1 cellular context compared by ENCODE assay signal in the genomic region with DNA sequence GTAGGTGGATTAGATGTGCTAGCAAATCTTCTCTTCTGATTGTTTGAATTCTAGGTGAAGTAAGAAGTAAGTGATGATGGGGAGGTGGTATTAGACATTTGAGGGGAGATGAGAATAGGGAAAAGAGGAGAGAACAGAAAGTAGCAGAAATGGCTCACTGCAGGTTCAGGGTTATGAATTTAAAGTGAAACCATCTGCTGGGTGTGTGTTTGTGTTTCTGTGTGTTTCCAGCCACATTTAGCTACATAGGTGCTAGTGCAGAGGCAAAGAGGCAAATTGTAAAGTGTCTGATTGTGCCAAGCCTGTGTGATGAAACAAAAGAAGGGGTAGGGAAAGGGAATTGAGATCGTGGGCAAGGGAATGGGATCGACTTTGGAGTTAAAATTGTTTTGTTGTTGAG.
TF ChIP-seq lines count a peak whose summit lies in the region.

No MANE protein-coding gene starts in this region.

TF ChIP-seq in IMR-90, 13 proteins besides CTCF, POLR2A, EP300 and RAD21 (continued from another document):
- no peak for TF ChIP-seq MAZ (IDR thresholded peaks at IDR 0.05; ENCODE audit: borderline replicate concordance, low read depth, low read length)
- TF ChIP-seq, protein P1, sequence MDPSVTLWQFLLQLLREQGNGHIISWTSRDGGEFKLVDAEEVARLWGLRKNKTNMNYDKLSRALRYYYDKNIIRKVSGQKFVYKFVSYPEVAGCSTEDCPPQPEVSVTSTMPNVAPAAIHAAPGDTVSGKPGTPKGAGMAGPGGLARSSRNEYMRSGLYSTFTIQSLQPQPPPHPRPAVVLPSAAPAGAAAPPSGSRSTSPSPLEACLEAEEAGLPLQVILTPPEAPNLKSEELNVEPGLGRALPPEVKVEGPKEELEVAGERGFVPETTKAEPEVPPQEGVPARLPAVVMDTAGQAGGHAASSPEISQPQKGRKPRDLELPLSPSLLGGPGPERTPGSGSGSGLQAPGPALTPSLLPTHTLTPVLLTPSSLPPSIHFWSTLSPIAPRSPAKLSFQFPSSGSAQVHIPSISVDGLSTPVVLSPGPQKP (IDR thresholded peaks at IDR 0.05; ENCODE audit: borderline replicate concordance, low read depth, low read length) = no peak
- TF ChIP-seq SMC3 (IDR thresholded peaks at IDR 0.05; ENCODE audit: low read depth, low read length) = no peak
- TF ChIP-seq MAFK (IDR thresholded peaks at IDR 0.05; ENCODE audit: low read depth, low read length) = no peak
- TF ChIP-seq RCOR1 (IDR thresholded peaks at IDR 0.05; ENCODE audit: insufficient replicate concordance, low read length) = no peak
- no peak for TF ChIP-seq MXI1 (IDR thresholded peaks at IDR 0.05; ENCODE audit: borderline replicate concordance, low read depth, low read length)
